ENCODE assay signal across 8 cellular contexts in genomic region chr17:17141860-17142552, GRCh38.
DNase-seq lines count a peak whose midpoint lies in the region; ATAC-seq and TF ChIP-seq lines count a peak whose summit lies in the region.

No MANE protein-coding gene starts in this region.

- no peaks in the 10 kb centered on the region for H3K36me3 ChIP-seq in testis (ENCODE audit: low read depth, missing control alignments)
- H3K36me3 ChIP-seq in aorta (ENCODE audit: control insufficient read depth in 1 of 2, insufficient read depth in 2 of 2, low read length in 1 of 2), result peaks cover 0 to 26% of the 10 kb centered on the region in 2 donors

- H3K4me1 Mint-ChIP-seq in memory B cell, result peaks cover 4% of the 10 kb centered on the region

- no peak overlapping the region for H3K4me3 ChIP-seq in testis
- H3K4me3 ChIP-seq in aorta (ENCODE audit: low read length in 2 of 2), result no peak overlapping the region

- no peak overlapping the region for H3K27ac Mint-ChIP-seq in memory B cell

- peak overlapping the region; percentile 6 to 55 for H3K27ac ChIP-seq in testis
- H3K27ac ChIP-seq in aorta (ENCODE audit: low read depth in 1 of 2, low read length in 2 of 2), result no peak overlapping the region

- WGBS in testis, 2 donors, result 41 to 70% methylated on average over 18 to 23 of the region's 23 CpGs
- 39 to 44% methylated on average over 22 to 23 of the region's 23 CpGs for WGBS in aorta, 2 donors

- peak; percentile 80 to 92 (median 86) for TF ChIP-seq CTCF in testis (IDR thresholded peaks at IDR 0.05)

- ATAC-seq in memory B cell (ENCODE audit: low read depth) (peak; percentile 32), aorta (ENCODE audit: low FRiP score) (no peak), GM21576 (IDR thresholded peaks at IDR 0.05; ENCODE audit: unreplicated experiment) (no peak)

- no peaks in the 10 kb centered on the region for H3K27me3 Mint-ChIP-seq in memory B cell

- no peak for TF ChIP-seq POLR2A in testis (IDR thresholded peaks at IDR 0.05)

- intact Hi-C loops in testis (cut with DNase I; ENCODE audit: low total_unique reads) (no loop called here), aorta (cut with DNase I) (loop anchor here in 1 of 2 donors (5.0 kb wide), 1 partner anchor 140 kb away; no protein-coding TSS in a partner anchor)

- H3K4me1 ChIP-seq in testis (peaks cover 36% of the 10 kb centered on the region), aorta (ENCODE audit: control insufficient read depth in 1 of 2, insufficient read depth in 2 of 2, low read length in 2 of 2) (no peaks in the 10 kb centered on the region)

- H3K9me3 Mint-ChIP-seq in memory B cell, result no peaks in the 10 kb centered on the region

- H3K27me3 ChIP-seq in testis, result no peaks in the 10 kb centered on the region
- no peaks in the 10 kb centered on the region for H3K27me3 ChIP-seq in aorta (ENCODE audit: control insufficient read depth in 1 of 2, insufficient read depth in 2 of 2, low read length in 1 of 2)

- DNase-seq in CD1c-positive myeloid dendritic cell (ENCODE audit: extremely low spot score) (peak; percentile 36), HuH-7.5 (ENCODE audit: low spot score) (peak; percentile 70), ecto neural progenitor cell (ENCODE audit: low spot score) (peak; percentile 84), memory B cell (ENCODE audit: low spot score in 2 of 2) (no peak), testis (peak; percentile 70), aorta (no peak)
- peak; percentile 56 for DNase-seq in activated CD4-positive, alpha-beta T cell treated with anti-CD3 and anti-CD28 coated beads, Interleukin-2, amount 50 U/mL, for 1 hour

- H3K4me3 Mint-ChIP-seq in memory B cell, result no peak overlapping the region

- H3K36me3 Mint-ChIP-seq in memory B cell, result peaks cover 23% of the 10 kb centered on the region

- H3K9me3 ChIP-seq in testis, result no peaks in the 10 kb centered on the region
- H3K9me3 ChIP-seq in aorta (ENCODE audit: control insufficient read depth, low read length), result no peaks in the 10 kb centered on the region

Comparison
In these comparisons a context has a peak if more than half of its experiments do, and no peak if none do; other contexts are left out.
1. DNase-seq: peak in CD1c-positive myeloid dendritic cell (single experiment), HuH-7.5 (single experiment), activated CD4-positive, alpha-beta T cell treated with anti-CD3 and anti-CD28 coated beads, Interleukin-2, amount 50 U/mL, for 1 hour (single experiment), ecto neural progenitor cell (single experiment) and testis (single experiment); none in memory B cell (0 of 2) and aorta (0 of 2).
2. H3K27ac ChIP-seq: peak in testis (2 of 2); none in aorta (0 of 2).